Comparison of ENCODE assay signal across 1 cellular context in genomic region chr9:128104171-128104618, GRCh38.
TF ChIP-seq lines count a peak whose summit lies in the region.

No MANE protein-coding gene starts in this region.

TF ChIP-seq in HepG2, 621 proteins besides CTCF, POLR2A, EP300 and RAD21 (continued from another document and continues in another):
- TF ChIP-seq UBTF (CRISPR knock-in tag; IDR thresholded peaks at IDR 0.05) (peak; percentile 54; the same call in 1 of the 2 replicates), REST (IDR thresholded peaks at IDR 0.05; ENCODE audit: borderline replicate concordance in 1 of 2, low read depth in 1 of 2, low read length in 2 of 2) (peak in 1 of 2 experiments; percentile 14; a peak in 1 of 4 replicates), ZBTB20 (CRISPR knock-in tag; IDR thresholded peaks at IDR 0.05; ENCODE audit: borderline replicate concordance, low read depth) (0 out of 2 replicates have a peak, but pooled peaks have one; percentile 23), ZSCAN25 (CRISPR knock-in tag; IDR thresholded peaks at IDR 0.05) (no peak), CBX5 (CRISPR knock-in tag; IDR thresholded peaks at IDR 0.05; ENCODE audit: borderline replicate concordance) (peak; percentile 41; the same call in 1 of the 2 replicates), PTBP1 (IDR thresholded peaks at IDR 0.05; ENCODE audit: low read depth, low read length, poor library complexity, severe bottlenecking) (no peak), ZNF768 (CRISPR knock-in tag; IDR thresholded peaks at IDR 0.05) (peak; percentile 96), THRA (CRISPR knock-in tag; IDR thresholded peaks at IDR 0.05; ENCODE audit: borderline replicate concordance) (peak; percentile 82), TBX2 (CRISPR knock-in tag; IDR thresholded peaks at IDR 0.05; ENCODE audit: borderline replicate concordance) (peak; percentile 82), ZSCAN29 (CRISPR knock-in tag; conservative IDR thresholded peaks at IDR 0.05) (peak; percentile 65), GFI1 (CRISPR knock-in tag; IDR thresholded peaks at IDR 0.05; ENCODE audit: borderline replicate concordance) (peak; percentile 82), REXO4 (CRISPR knock-in tag; IDR thresholded peaks at IDR 0.05; ENCODE audit: borderline replicate concordance) (no peak), MIXL1 (CRISPR knock-in tag; IDR thresholded peaks at IDR 0.05) (0 out of 2 replicates have a peak, but pooled peaks have one; percentile 27), ZNF331 (CRISPR knock-in tag; IDR thresholded peaks at IDR 0.05) (peak; percentile 72; the same call in 1 of the 2 replicates), ONECUT2 (CRISPR knock-in tag; IDR thresholded peaks at IDR 0.05) (no peak), ZNF629 (CRISPR knock-in tag; conservative IDR thresholded peaks at IDR 0.05) (peak; percentile 66; the same call in 1 of the 2 replicates), AHR (CRISPR knock-in tag; IDR thresholded peaks at IDR 0.05) (no peak), SALL2 (CRISPR knock-in tag; IDR thresholded peaks at IDR 0.05) (peak; percentile 87), TEAD3 (CRISPR knock-in tag; optimal IDR thresholded peaks at IDR 0.05; ENCODE audit: borderline replicate concordance) (peak; percentile 83), MEIS2 (CRISPR knock-in tag; IDR thresholded peaks at IDR 0.05) (peak; percentile 31; the same call in 1 of the 2 replicates), HOXD1 (CRISPR knock-in tag; IDR thresholded peaks at IDR 0.05) (no peak), ZKSCAN8 (CRISPR knock-in tag; IDR thresholded peaks at IDR 0.05; ENCODE audit: borderline replicate concordance) (peak; percentile 55; the same call in 1 of the 2 replicates), IKZF1 (IDR thresholded peaks at IDR 0.05) (no peak), ZFY (CRISPR knock-in tag; IDR thresholded peaks at IDR 0.05) (peak; percentile 55), ZNF512B (CRISPR knock-in tag; IDR thresholded peaks at IDR 0.05; ENCODE audit: borderline replicate concordance) (0 out of 2 replicates have a peak, but pooled peaks have one; percentile 10), HDAC2 (CRISPR knock-in tag; IDR thresholded peaks at IDR 0.05) (peak; percentile 85), ADNP (CRISPR knock-in tag; IDR thresholded peaks at IDR 0.05) (no peak), MED1 (CRISPR knock-in tag; IDR thresholded peaks at IDR 0.05) (peak; percentile 88), FOXK1 (CRISPR knock-in tag; IDR thresholded peaks at IDR 0.05; ENCODE audit: borderline replicate concordance, low read depth) (peak; percentile 28; the same call in 1 of the 2 replicates), HINFP (CRISPR knock-in tag; IDR thresholded peaks at IDR 0.05; ENCODE audit: low read depth) (no peak; the same call in 1 of the 2 replicates), HNF4A (CRISPR knock-in tag; IDR thresholded peaks at IDR 0.05) (peak; percentile 94), NFYC (CRISPR knock-in tag; IDR thresholded peaks at IDR 0.05) (no peak), ZMYM2 (CRISPR knock-in tag; IDR thresholded peaks at IDR 0.05) (peak; percentile 56; the same call in 1 of the 2 replicates), CSRNP1 (CRISPR knock-in tag; IDR thresholded peaks at IDR 0.05) (peak; percentile 63; the same call in 1 of the 2 replicates), ZBTB37 (CRISPR knock-in tag; IDR thresholded peaks at IDR 0.05) (0 out of 2 replicates have a peak, but pooled peaks have one; percentile 73), TFDP2 (CRISPR knock-in tag; IDR thresholded peaks at IDR 0.05) (peak; percentile 56), MEIS1 (CRISPR knock-in tag; IDR thresholded peaks at IDR 0.05; ENCODE audit: borderline replicate concordance) (peak; percentile 70; the same call in 1 of the 2 replicates), CEBPB (IDR thresholded peaks at IDR 0.05; ENCODE audit: borderline replicate concordance, low read depth, low read length) (peak; percentile 87), NR2C2 (CRISPR knock-in tag; IDR thresholded peaks at IDR 0.05; ENCODE audit: borderline replicate concordance) (peak; percentile 47), ZNF746 (CRISPR knock-in tag; IDR thresholded peaks at IDR 0.05) (peak; percentile 90), ZC3H13 (CRISPR knock-in tag; IDR thresholded peaks at IDR 0.05) (0 out of 2 replicates have a peak, but pooled peaks have one; percentile 27), DMAP1 (CRISPR knock-in tag; IDR thresholded peaks at IDR 0.05) (peak; percentile 60), ZNF550 (CRISPR knock-in tag; IDR thresholded peaks at IDR 0.05; ENCODE audit: borderline replicate concordance) (no peak), CREM (IDR thresholded peaks at IDR 0.05) (peak; percentile 47; the same call in 1 of the 2 replicates), CREM (CRISPR knock-in tag; IDR thresholded peaks at IDR 0.05) (no peak), POGK (CRISPR knock-in tag; conservative IDR thresholded peaks at IDR 0.05) (peak; percentile 64; the same call in 1 of the 2 replicates)
